In genomic region chr10:103925591-103925990, GRCh38 we compare ENCODE assay signal across 26 cellular contexts.
"Had no signal": no experiment of that assay in that cellular context is flagged by ENCODE, and none has a peak within 500 bp of the region (broad histone marks: within the 10 kb centered on the region; RNA-seq: fewer than 3 reads in every experiment).

No MANE protein-coding gene starts in this region.

- H3K27me3 ChIP-seq: neural progenitor cell, neutrophil, right atrium auricular region, right lobe of liver, suprapubic skin, tibial artery, upper lobe of left lung, vagina had no signal

- H3K36me3 ChIP-seq: left ventricle myocardium inferior, neural progenitor cell, neutrophil, right atrium auricular region, right lobe of liver, suprapubic skin, thoracic aorta, tibial artery, upper lobe of left lung, vagina had no signal

- H3K36me3 Mint-ChIP-seq: mesothelial cell of epicardium, naive B cell, natural killer cell, neural progenitor cell had no signal

- H3K4me3 ChIP-seq: left ventricle myocardium inferior, lung, neural progenitor cell, psoas muscle, right atrium auricular region, right lobe of liver, suprapubic skin, thoracic aorta, tibial artery, upper lobe of left lung, vagina had no signal

- H3K27me3 Mint-ChIP-seq: stimulated activated naive CD8-positive, alpha-beta T cell treated with anti-CD3 and anti-CD28 coated beads, Interleukin-15, Interleukin-2, amounts not matched to agents 100 ng/mL and 50 ng/mL, for 24 hours had no signal

- H3K27ac Mint-ChIP-seq: mesothelial cell of epicardium; naive B cell; natural killer cell; neural progenitor cell; stimulated activated naive CD8-positive, alpha-beta T cell treated with anti-CD3 and anti-CD28 coated beads, Interleukin-15, Interleukin-2, amounts not matched to agents 100 ng/mL and 50 ng/mL, for 24 hours had no signal

- H3K9me3 Mint-ChIP-seq: mesothelial cell of epicardium; naive B cell; natural killer cell; nephron progenitor cell; neural progenitor cell; stimulated activated naive CD8-positive, alpha-beta T cell treated with anti-CD3 and anti-CD28 coated beads, Interleukin-15, Interleukin-2, amounts not matched to agents 100 ng/mL and 50 ng/mL, for 24 hours had no signal

- H3K4me1 Mint-ChIP-seq: naive B cell, natural killer cell had no signal

- H2AFZ ChIP-seq: neural progenitor cell, parathyroid adenoma had no signal

- H3K9me3 ChIP-seq: left ventricle myocardium inferior, neutrophil, psoas muscle, right atrium auricular region, right lobe of liver, suprapubic skin, thoracic aorta, tibial artery, upper lobe of left lung, vagina had no signal

- H3K4me2 ChIP-seq: neural progenitor cell had no signal

- DNase-seq: hippocampal formation; left ventricle myocardium inferior; mesendoderm; naive B cell; natural killer cell; nephron progenitor cell; occipital lobe; psoas muscle; right lobe of liver; stimulated activated CD4-positive, alpha-beta T cell treated with anti-CD3 and anti-CD28 coated beads, Interleukin-12 subunit alpha, Interleukin-12 subunit beta, amount 100 ng/mL, for 4 hours; stimulated activated CD4-positive, alpha-beta T cell treated with anti-CD3 and anti-CD28 coated beads, Interleukin-15, amount 100 ng/mL, for 24 hours; stimulated activated CD4-positive, alpha-beta T cell treated with anti-CD3 and anti-CD28 coated beads, Interleukin-2, amount 100 ng/mL, for 24 hours; stimulated activated CD4-positive, alpha-beta T cell treated with anti-CD3 and anti-CD28 coated beads, Interleukin-4, amount 100 ng/mL, for 1 hour; stimulated activated naive CD4-positive, alpha-beta T cell; tibial artery; upper lobe of left lung had no signal

- H3K9ac ChIP-seq: neural progenitor cell, parathyroid adenoma had no signal

- H3K79me2 ChIP-seq: parathyroid adenoma had no signal

- H3K27ac ChIP-seq: left ventricle myocardium inferior, neural progenitor cell, neutrophil, parathyroid adenoma, psoas muscle, right atrium auricular region, right lobe of liver, suprapubic skin, thoracic aorta, tibial artery, upper lobe of left lung, vagina had no signal

- H3K4me1 ChIP-seq: parathyroid adenoma, psoas muscle, right atrium auricular region, right lobe of liver, tibial artery, vagina had no signal

- H3K4me3 Mint-ChIP-seq: mesothelial cell of epicardium; natural killer cell; nephron progenitor cell; neural progenitor cell; stimulated activated naive CD8-positive, alpha-beta T cell treated with anti-CD3 and anti-CD28 coated beads, Interleukin-15, Interleukin-2, amounts not matched to agents 100 ng/mL and 50 ng/mL, for 24 hours had no signal
